Comparison of ENCODE assay signal across 22 cellular contexts in genomic region chr13:40165533-40165932, GRCh38.
"Had no signal": no experiment of that assay in that cellular context is flagged by ENCODE, and none has a peak within 500 bp of the region (broad histone marks: within the 10 kb centered on the region; RNA-seq: fewer than 3 reads in every experiment).

No MANE protein-coding gene starts in this region.

- DNase-seq: activated CD4-positive, alpha-beta memory T cell treated with anti-CD3 and anti-CD28 coated beads, Interleukin-2, amount 10 ng/mL, durations not matched to agents 7 days and 5 days; activated CD4-positive, alpha-beta T cell treated with anti-CD3 and anti-CD28 coated beads, Interleukin-2, amount 10 ng/mL, durations not matched to agents 7 days and 5 days; activated CD8-positive, alpha-beta memory T cell treated with anti-CD3 and anti-CD28 coated beads, Interleukin-2, amount 50 U/mL, for 48 hours; activated gamma-delta T cell treated with Interleukin-2 at 50 U/mL for 16 hours; activated naive CD4-positive, alpha-beta T cell treated with anti-CD3 and anti-CD28 coated beads, Interleukin-2, amount 50 U/mL, for 16 hours; activated T-cell treated with anti-CD3 and anti-CD28 coated beads, Interleukin-2, amount 50 U/mL, for 24 hours; effector CD8-positive, alpha-beta T cell; foreskin fibroblast; head of caudate nucleus; hippocampal formation; left cardiac atrium; left ventricle myocardium superior; mucosa of descending colon; right lobe of liver; stimulated activated CD4-positive, alpha-beta T cell treated with anti-CD3 and anti-CD28 coated beads, Interleukin-12 subunit alpha, Interleukin-12 subunit beta, amount 100 ng/mL, for 4 hours; stimulated activated CD4-positive, alpha-beta T cell treated with anti-CD3 and anti-CD28 coated beads, Interleukin-4, amount 100 ng/mL, for 1 hour; stimulated activated naive CD8-positive, alpha-beta T cell treated with anti-CD3 and anti-CD28 coated beads, Interleukin-15, amount 100 ng/mL, for 72 hours; substantia nigra; upper lobe of left lung; WERI-Rb-1 had no signal

- H3K27me3 ChIP-seq: right lobe of liver, upper lobe of left lung had no signal

- H3K4me3 ChIP-seq: mucosa of descending colon, right lobe of liver, upper lobe of left lung had no signal

- H3K27ac ChIP-seq: right lobe of liver, upper lobe of left lung, WERI-Rb-1 had no signal

- ATAC-seq: activated CD4-positive, CD25-positive, alpha-beta regulatory T cell treated with anti-CD3 and anti-CD28 coated beads, Interleukin-2, amount 50 U/mL, for 24 hours; left cardiac atrium; left ventricle myocardium superior; mucosa of descending colon; natural killer cell treated with Interleukin-12 subunit alpha and Interleukin-12 subunit beta and Interleukin-15 and Interleukin-18, amount 100 ng/mL, for 72 hours; right lobe of liver; stimulated activated naive CD8-positive, alpha-beta T cell treated with anti-CD3 and anti-CD28 coated beads, Interleukin-15, amount 100 ng/mL, for 72 hours had no signal

- H3K9me3 ChIP-seq: mucosa of descending colon, right lobe of liver, upper lobe of left lung had no signal

- H3K4me1 ChIP-seq: right lobe of liver, upper lobe of left lung had no signal

- H3K36me3 ChIP-seq: right lobe of liver, upper lobe of left lung, WERI-Rb-1 had no signal
